1 cellular context compared by ENCODE assay signal in the genomic region with DNA sequence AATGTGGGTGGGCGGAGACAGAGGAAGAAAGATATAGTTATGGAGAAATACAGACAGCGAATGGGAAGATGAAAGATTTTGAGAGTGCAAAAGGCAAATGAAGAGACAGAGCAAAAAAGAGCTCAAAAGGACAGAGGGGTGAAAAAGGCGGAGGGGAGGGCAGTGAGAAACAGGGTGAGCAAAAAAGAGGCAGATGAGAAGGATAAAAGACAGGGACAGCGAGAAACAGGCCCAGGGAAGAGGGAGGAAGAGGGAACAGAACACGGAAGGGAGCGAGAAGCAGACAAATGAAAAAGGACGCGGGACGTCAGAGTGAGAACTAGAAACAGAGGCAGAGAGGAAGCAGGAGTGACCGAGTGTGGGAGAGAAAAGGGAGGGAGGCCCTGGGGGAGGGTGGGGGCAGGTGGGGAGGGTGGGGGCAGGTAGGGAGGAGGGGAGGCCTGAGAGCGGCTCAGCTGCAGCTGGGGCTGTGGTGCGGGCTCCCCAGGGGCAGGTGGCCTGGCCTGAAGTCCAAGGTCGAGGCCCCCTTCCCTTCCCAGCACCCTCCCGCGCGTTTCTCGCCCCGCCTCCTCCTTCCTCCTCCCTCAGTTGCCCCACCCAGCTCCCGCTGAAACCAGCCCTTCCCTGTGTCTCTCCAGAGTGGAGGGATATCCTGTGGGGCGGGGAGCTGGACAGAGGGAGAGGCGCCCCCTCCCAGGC.
TF ChIP-seq lines count a peak whose summit lies in the region.

No MANE protein-coding gene starts in this region.

TF ChIP-seq in A549, 52 proteins besides CTCF, POLR2A, EP300 and RAD21 (continued from another document):
- TF ChIP-seq, protein P1, sequence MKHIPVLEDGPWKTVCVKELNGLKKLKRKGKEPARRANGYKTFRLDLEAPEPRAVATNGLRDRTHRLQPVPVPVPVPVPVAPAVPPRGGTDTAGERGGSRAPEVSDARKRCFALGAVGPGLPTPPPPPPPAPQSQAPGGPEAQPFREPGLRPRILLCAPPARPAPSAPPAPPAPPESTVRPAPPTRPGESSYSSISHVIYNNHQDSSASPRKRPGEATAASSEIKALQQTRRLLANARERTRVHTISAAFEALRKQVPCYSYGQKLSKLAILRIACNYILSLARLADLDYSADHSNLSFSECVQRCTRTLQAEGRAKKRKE (CRISPR knock-in tag; IDR thresholded peaks at IDR 0.05; ENCODE audit: low read depth): no peak
- no peak for TF ChIP-seq KDM1A (IDR thresholded peaks at IDR 0.05; ENCODE audit: low read depth)
- TF ChIP-seq BHLHE40 (IDR thresholded peaks at IDR 0.05; ENCODE audit: low read depth, low read length): no peak
- no peak for TF ChIP-seq CEBPB (IDR thresholded peaks at IDR 0.05)
- TF ChIP-seq FOSL2 (IDR thresholded peaks at IDR 0.05): no peak
- no peak for TF ChIP-seq FOSL2 (CRISPR knock-in tag; IDR thresholded peaks at IDR 0.05)
- no peak for TF ChIP-seq NR3C1 (IDR thresholded peaks at IDR 0.05)
- TF ChIP-seq SMC3 (IDR thresholded peaks at IDR 0.05): no peak
- no peak for TF ChIP-seq MAZ (IDR thresholded peaks at IDR 0.05; ENCODE audit: borderline replicate concordance, low read depth, low read length)
- TF ChIP-seq MYC (IDR thresholded peaks at IDR 0.05; ENCODE audit: borderline replicate concordance, low read length): no peak
- TF ChIP-seq EHMT2 (IDR thresholded peaks at IDR 0.05; ENCODE audit: low read depth): no peak
- no peak for TF ChIP-seq CBX2 (IDR thresholded peaks at IDR 0.05; ENCODE audit: borderline replicate concordance, low read depth)
- TF ChIP-seq, protein P2, sequence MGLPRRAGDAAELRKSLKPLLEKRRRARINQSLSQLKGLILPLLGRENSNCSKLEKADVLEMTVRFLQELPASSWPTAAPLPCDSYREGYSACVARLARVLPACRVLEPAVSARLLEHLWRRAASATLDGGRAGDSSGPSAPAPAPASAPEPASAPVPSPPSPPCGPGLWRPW (IDR thresholded peaks at IDR 0.05): no peak
- no peak for TF ChIP-seq FOSB (CRISPR knock-in tag; IDR thresholded peaks at IDR 0.05)
- TF ChIP-seq, protein P3, sequence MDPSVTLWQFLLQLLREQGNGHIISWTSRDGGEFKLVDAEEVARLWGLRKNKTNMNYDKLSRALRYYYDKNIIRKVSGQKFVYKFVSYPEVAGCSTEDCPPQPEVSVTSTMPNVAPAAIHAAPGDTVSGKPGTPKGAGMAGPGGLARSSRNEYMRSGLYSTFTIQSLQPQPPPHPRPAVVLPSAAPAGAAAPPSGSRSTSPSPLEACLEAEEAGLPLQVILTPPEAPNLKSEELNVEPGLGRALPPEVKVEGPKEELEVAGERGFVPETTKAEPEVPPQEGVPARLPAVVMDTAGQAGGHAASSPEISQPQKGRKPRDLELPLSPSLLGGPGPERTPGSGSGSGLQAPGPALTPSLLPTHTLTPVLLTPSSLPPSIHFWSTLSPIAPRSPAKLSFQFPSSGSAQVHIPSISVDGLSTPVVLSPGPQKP (IDR thresholded peaks at IDR 0.05; ENCODE audit: low read depth, low read length): no peak
- no peak for TF ChIP-seq POLR2AphosphoS2 (conservative IDR thresholded peaks at IDR 0.05; ENCODE audit: low read length)
- no peak for TF ChIP-seq CBX8 (IDR thresholded peaks at IDR 0.05)
